Comparison of ENCODE assay signal across 25 cellular contexts in genomic region chr6:135305684-135306083, GRCh38.
"Had no signal": no experiment of that assay in that cellular context is flagged by ENCODE, and none has a peak within 500 bp of the region (broad histone marks: within the 10 kb centered on the region; RNA-seq: fewer than 3 reads in every experiment).

No MANE protein-coding gene starts in this region.

- H3K4me1 Mint-ChIP-seq: central memory CD8-positive, alpha-beta T cell; mesothelial cell of epicardium; nephron progenitor cell; WTC11 had no signal

- H3K9me3 ChIP-seq: esophagus muscularis mucosa, heart right ventricle, neutrophil, right lobe of liver, testis, transverse colon had no signal

- H3K36me3 ChIP-seq: neutrophil, right lobe of liver, transverse colon had no signal

- H3K4me1 ChIP-seq: foreskin keratinocyte, right lobe of liver, testis, transverse colon had no signal

- FAIRE-seq: bronchial epithelial cell, colon had no signal

- DNase-seq: activated CD4-positive, alpha-beta T cell treated with anti-CD3 and anti-CD28 coated beads, Interleukin-2, amount 50 U/mL, for 4 hours; activated CD8-positive, alpha-beta memory T cell treated with anti-CD3 and anti-CD28 coated beads, Interleukin-2, amount 50 U/mL, for 4 hours; activated T-cell treated with anti-CD3 and anti-CD28 coated beads, Interleukin-2, amount 50 U/mL, for 1 hour; anterior cingulate cortex; dermis blood vessel endothelial cell; effector CD4-positive, alpha-beta T cell; foreskin keratinocyte; heart right ventricle; naive B cell; nephron progenitor cell; right lobe of liver; stimulated activated CD4-positive, alpha-beta T cell treated with anti-CD3 and anti-CD28 coated beads, Interleukin-4, amount 100 ng/mL, for 1 hour; stimulated activated naive CD8-positive, alpha-beta T cell treated with anti-CD3 and anti-CD28 coated beads, Interleukin-15, Interleukin-2, amounts not matched to agents 100 U/mL and 50 U/mL, for 24 hours; T1000; testis; transverse colon had no signal

- H3K27ac Mint-ChIP-seq: activated naive CD4-positive, alpha-beta T cell treated with anti-CD3 and anti-CD28 coated beads, Interleukin-2, amount 50 U/mL, for 72 hours; mesothelial cell of epicardium; nephron progenitor cell; progenitor cell of endocrine pancreas; WTC11 had no signal

- H3K4me3 ChIP-seq: esophagus muscularis mucosa, heart right ventricle, right lobe of liver, testis, transverse colon had no signal

- H3K4me3 Mint-ChIP-seq: central memory CD8-positive, alpha-beta T cell; mesothelial cell of epicardium; nephron progenitor cell; WTC11 had no signal

- H3K27me3 Mint-ChIP-seq: central memory CD8-positive, alpha-beta T cell; naive B cell; progenitor cell of endocrine pancreas had no signal

- H3K27me3 ChIP-seq: esophagus muscularis mucosa, foreskin keratinocyte, heart right ventricle, neutrophil, right lobe of liver, testis, transverse colon had no signal

- H3K27ac ChIP-seq: esophagus muscularis mucosa, foreskin keratinocyte, heart right ventricle, neutrophil, right lobe of liver, testis, transverse colon had no signal

- H3K36me3 Mint-ChIP-seq: WTC11 had no signal

- H3K9me3 Mint-ChIP-seq: central memory CD8-positive, alpha-beta T cell; mesothelial cell of epicardium; nephron progenitor cell; WTC11 had no signal
